ENCODE assay signal across 8 cellular contexts in genomic region chr5:157143127-157143959, GRCh38. TPM values are rescaled to one million over a fixed set of nuclear protein-coding genes. Genes with fewer than 3 reads are reported as not detected.
DNase-seq lines count a peak whose midpoint lies in the region; ATAC-seq and TF ChIP-seq lines count a peak whose summit lies in the region.

No MANE protein-coding gene starts in this region.

- peak overlapping the region; percentile 97 to 98 for H3K27ac Mint-ChIP-seq in natural killer cell

- peaks cover 36 to 55% of the 10 kb centered on the region in 2 donors for H3K4me1 Mint-ChIP-seq in natural killer cell

- no peak for TF ChIP-seq POLR2A in esophagus muscularis mucosa (IDR thresholded peaks at IDR 0.05; ENCODE audit: low read depth)

- no peak for TF ChIP-seq CTCF in BE2C (IDR thresholded peaks at IDR 0.05; ENCODE audit: low read depth, low read length)
- TF ChIP-seq CTCF in esophagus muscularis mucosa (IDR thresholded peaks at IDR 0.05): no peak
- TF ChIP-seq CTCF in natural killer cell (IDR thresholded peaks at IDR 0.05): no peak
- TF ChIP-seq CTCF in upper lobe of right lung (IDR thresholded peaks at IDR 0.05): no peak

- no peaks in the 10 kb centered on the region; the same call in 1 of the 2 replicates for H3K36me3 ChIP-seq in BE2C
- H3K36me3 ChIP-seq in esophagus muscularis mucosa: peaks cover 6 to 11% (median 8%) of the 10 kb centered on the region in 4 donors
- peaks cover 5% of the 10 kb centered on the region for H3K36me3 ChIP-seq in upper lobe of right lung

- H3K36me3 Mint-ChIP-seq in natural killer cell: peaks cover 9% of the 10 kb centered on the region

- H3K27me3 Mint-ChIP-seq in natural killer cell (ENCODE audit: low read depth in 2 of 2): no peaks in the 10 kb centered on the region

- H3K27me3 ChIP-seq in BE2C (no peaks in the 10 kb centered on the region), esophagus muscularis mucosa (peaks cover 0 to 3% (median 0%) of the 10 kb centered on the region in 4 donors), upper lobe of right lung (no peaks in the 10 kb centered on the region)

- peak; percentile 33 for DNase-seq in BE2C
- peak; percentile 10 for DNase-seq in NCI-H774 (lab: John Stamatoyannopoulos, UW)
- DNase-seq in activated T-cell treated with anti-CD3 and anti-CD28 coated beads for 48 hours (ENCODE audit: low read depth): peak; percentile 49
- DNase-seq in esophagus muscularis mucosa (ENCODE audit: extremely low spot score): no peak
- peak; percentile 32 for DNase-seq in natural killer cell
- DNase-seq in upper lobe of right lung: peak; percentile 76

- 21% methylated on average over 33 of the region's 33 CpGs for WGBS in esophagus muscularis mucosa

- peaks cover 5% of the 10 kb centered on the region; the same call in 1 of the 2 replicates for H3K4me1 ChIP-seq in BE2C
- H3K4me1 ChIP-seq in esophagus muscularis mucosa: peaks cover 13 to 21% (median 17%) of the 10 kb centered on the region in 4 donors
- H3K4me1 ChIP-seq in upper lobe of right lung: peaks cover 14% of the 10 kb centered on the region

- H3K27ac ChIP-seq in esophagus muscularis mucosa (replicated peaks in 1 of 4): peak overlapping the region; percentile 88 to 94 (median 92)
- H3K27ac ChIP-seq in upper lobe of right lung: peak overlapping the region; percentile 95

- H3K9me3 Mint-ChIP-seq in natural killer cell: no peaks in the 10 kb centered on the region

- H3K9me3 ChIP-seq in BE2C (no peaks in the 10 kb centered on the region), esophagus muscularis mucosa (no peaks in the 10 kb centered on the region), upper lobe of right lung (no peaks in the 10 kb centered on the region)

- intact Hi-C loops in esophagus muscularis mucosa (cut with DNase I): loop anchor here (10.0 kb wide), 1 partner anchor 121 kb away; the partner anchor contains the start of gene CYFIP2
- intact Hi-C loops in natural killer cell (cut with micrococcal nuclease): loop anchor here (2.0 to 5.0 kb wide), 2 partner anchors 54 to 715 kb away; partner anchors contain the start of gene CLINT1
- intact Hi-C loops in upper lobe of right lung (cut with DNase I): no loop called here

- no peak for TF ChIP-seq EP300 in esophagus muscularis mucosa (IDR thresholded peaks at IDR 0.05)

- ATAC-seq in GM18868 (IDR thresholded peaks at IDR 0.05; ENCODE audit: unreplicated experiment): peak; percentile 41
- peak; percentile 26 for ATAC-seq in HG03097 (IDR thresholded peaks at IDR 0.05; ENCODE audit: low FRiP score, unreplicated experiment)
- ATAC-seq in natural killer cell: peak; percentile 53 to 63 (median 55)
- peak; percentile 38 for ATAC-seq in upper lobe of right lung

- peak overlapping the region; percentile 97 for H3K4me3 ChIP-seq in BE2C (ENCODE audit: low read depth, low read length)
- peak overlapping the region; percentile 85 to 96 (median 89) for H3K4me3 ChIP-seq in esophagus muscularis mucosa
- H3K4me3 ChIP-seq in upper lobe of right lung: peak overlapping the region; percentile 92

- H3K4me3 Mint-ChIP-seq in natural killer cell: peak overlapping the region; percentile 98

RNA-seq across cellular contexts. Expression of gene MED7, which starts 0.7 kb away (rescaled TPM):
- 7.1 TPM for polyA plus RNA-seq in BE2C (2012; ENCODE audit: insufficient read depth, insufficient read length, low read depth)
- total RNA-seq in esophagus muscularis mucosa: 10 to 100 TPM in 3 of 4 donors, 1 to 10 TPM in 1; 8.4 to 12.5 (median 10.4) TPM
- 10 to 100 TPM in 2 of 3 donors, 1 to 10 TPM in 1; 9.6 to 13.3 (median 12.4) TPM for total RNA-seq in natural killer cell
- 10.4 TPM for total RNA-seq in upper lobe of right lung

RNA-seq across cellular contexts. Expression of gene GARIN3, which starts 22.7 kb away (rescaled TPM):
- not detected for polyA plus RNA-seq in BE2C (2012; ENCODE audit: insufficient read depth, insufficient read length, low read depth)
- total RNA-seq in esophagus muscularis mucosa (not detected), natural killer cell (not detected), upper lobe of right lung (not detected)

RNA-seq across cellular contexts. Expression of gene HAVCR2, which starts 34.5 kb away (rescaled TPM):
- 5.4 TPM for polyA plus RNA-seq in BE2C (2012; ENCODE audit: insufficient read depth, insufficient read length, low read depth)
- total RNA-seq in esophagus muscularis mucosa (10 to 100 TPM in 1 of 4 donors, 1 to 10 TPM in 3; 4.1 to 12.8 (median 5.8) TPM), natural killer cell (10 to 100 TPM; 60.0 to 92.2 (median 74.3) TPM), upper lobe of right lung (30.7 TPM)

RNA-seq across cellular contexts. Expression of gene ITK, which starts 37.3 kb away (rescaled TPM):
- polyA plus RNA-seq in BE2C (2012; ENCODE audit: insufficient read depth, insufficient read length, low read depth): not detected
- total RNA-seq in esophagus muscularis mucosa (1 to 10 TPM in 3 of 4 donors, under 1 TPM in 1; 0.80 to 6.3 (median 1.6) TPM), natural killer cell (100 to 1,000 TPM; 153 to 188 (median 186) TPM), upper lobe of right lung (8.1 TPM)
